ENCODE assay signal across 1 cellular context in the genomic region with DNA sequence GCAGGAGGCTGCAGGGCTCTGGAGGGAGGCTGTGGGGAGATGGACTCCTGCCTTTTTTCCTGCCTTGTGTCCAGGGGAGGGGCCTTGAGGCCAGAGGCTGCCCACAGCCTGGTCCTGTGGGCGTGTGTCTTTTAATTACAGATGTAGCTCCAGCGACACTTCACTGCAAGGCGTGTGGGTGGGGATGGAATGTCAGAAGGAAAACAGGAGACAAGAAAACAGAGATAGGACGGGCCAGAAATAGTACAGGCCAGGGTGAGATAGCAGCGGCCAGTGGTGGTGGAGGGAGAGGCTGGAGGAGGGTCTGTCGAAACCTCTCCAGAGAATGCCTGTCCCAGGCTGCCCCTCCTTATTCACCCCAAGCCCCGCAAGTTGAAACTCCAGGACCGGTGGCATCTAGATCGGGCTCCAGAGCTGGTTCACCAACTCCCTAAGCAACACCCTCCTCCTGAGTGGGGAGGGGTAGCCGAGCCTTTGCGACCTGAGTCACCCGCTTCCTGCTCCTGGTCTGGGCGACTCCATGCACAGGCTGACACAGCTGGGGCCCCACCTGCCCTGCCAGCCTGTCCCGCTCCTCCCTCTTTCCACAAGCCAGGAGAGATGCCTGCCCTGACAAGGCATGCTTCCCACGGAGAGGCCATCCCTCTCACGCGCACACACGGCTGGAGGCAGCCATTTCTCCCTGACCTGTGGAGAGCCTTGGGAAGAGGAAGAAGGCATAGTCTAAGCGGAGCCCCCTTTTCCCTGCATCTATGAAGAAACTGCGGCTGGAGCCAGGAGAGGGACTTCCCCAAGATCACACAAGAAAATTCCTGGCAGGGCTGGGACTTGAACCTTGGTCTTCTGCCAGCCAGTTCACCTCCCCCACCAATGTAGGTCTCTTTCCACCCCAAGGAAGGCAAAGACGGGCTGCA.
TF ChIP-seq lines count a peak whose summit lies in the region.

No MANE protein-coding gene starts in this region.

TF ChIP-seq in K562, 482 proteins besides CTCF, POLR2A, EP300 and RAD21 (continued from another document and continues in another):
- TF ChIP-seq, protein P1, sequence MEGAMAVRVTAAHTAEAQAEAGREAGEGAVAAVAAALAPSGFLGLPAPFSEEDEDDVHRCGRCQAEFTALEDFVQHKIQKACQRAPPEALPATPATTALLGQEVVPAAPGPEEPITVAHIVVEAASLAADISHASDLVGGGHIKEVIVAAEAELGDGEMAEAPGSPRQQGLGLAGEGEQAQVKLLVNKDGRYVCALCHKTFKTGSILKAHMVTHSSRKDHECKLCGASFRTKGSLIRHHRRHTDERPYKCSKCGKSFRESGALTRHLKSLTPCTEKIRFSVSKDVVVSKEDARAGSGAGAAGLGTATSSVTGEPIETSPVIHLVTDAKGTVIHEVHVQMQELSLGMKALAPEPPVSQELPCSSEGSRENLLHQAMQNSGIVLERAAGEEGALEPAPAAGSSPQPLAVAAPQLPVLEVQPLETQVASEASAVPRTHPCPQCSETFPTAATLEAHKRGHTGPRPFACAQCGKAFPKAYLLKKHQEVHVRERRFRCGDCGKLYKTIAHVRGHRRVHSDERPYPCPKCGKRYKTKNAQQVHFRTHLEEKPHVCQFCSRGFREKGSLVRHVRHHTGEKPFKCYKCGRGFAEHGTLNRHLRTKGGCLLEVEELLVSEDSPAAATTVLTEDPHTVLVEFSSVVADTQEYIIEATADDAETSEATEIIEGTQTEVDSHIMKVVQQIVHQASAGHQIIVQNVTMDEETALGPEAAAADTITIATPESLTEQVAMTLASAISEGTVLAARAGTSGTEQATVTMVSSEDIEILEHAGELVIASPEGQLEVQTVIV (CRISPR knock-in tag; IDR thresholded peaks at IDR 0.05; ENCODE audit: borderline replicate concordance) = no peak
- TF ChIP-seq RB1 (IDR thresholded peaks at IDR 0.05; ENCODE audit: low read depth) = peak; percentile 33; the same call in 1 of the 2 replicates
- TF ChIP-seq, protein P2, sequence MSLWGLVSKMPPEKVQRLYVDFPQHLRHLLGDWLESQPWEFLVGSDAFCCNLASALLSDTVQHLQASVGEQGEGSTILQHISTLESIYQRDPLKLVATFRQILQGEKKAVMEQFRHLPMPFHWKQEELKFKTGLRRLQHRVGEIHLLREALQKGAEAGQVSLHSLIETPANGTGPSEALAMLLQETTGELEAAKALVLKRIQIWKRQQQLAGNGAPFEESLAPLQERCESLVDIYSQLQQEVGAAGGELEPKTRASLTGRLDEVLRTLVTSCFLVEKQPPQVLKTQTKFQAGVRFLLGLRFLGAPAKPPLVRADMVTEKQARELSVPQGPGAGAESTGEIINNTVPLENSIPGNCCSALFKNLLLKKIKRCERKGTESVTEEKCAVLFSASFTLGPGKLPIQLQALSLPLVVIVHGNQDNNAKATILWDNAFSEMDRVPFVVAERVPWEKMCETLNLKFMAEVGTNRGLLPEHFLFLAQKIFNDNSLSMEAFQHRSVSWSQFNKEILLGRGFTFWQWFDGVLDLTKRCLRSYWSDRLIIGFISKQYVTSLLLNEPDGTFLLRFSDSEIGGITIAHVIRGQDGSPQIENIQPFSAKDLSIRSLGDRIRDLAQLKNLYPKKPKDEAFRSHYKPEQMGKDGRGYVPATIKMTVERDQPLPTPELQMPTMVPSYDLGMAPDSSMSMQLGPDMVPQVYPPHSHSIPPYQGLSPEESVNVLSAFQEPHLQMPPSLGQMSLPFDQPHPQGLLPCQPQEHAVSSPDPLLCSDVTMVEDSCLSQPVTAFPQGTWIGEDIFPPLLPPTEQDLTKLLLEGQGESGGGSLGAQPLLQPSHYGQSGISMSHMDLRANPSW (CRISPR knock-in tag; IDR thresholded peaks at IDR 0.05) = no peak
- no peak for TF ChIP-seq ILK (tag; IDR thresholded peaks at IDR 0.05; ENCODE audit: borderline replicate concordance, low read depth)
- TF ChIP-seq, protein P3, sequence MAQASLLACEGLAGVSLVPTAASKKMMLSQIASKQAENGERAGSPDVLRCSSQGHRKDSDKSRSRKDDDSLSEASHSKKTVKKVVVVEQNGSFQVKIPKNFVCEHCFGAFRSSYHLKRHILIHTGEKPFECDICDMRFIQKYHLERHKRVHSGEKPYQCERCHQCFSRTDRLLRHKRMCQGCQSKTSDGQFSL (CRISPR knock-in tag; IDR thresholded peaks at IDR 0.05) = no peak
- TF ChIP-seq, protein P3 (tag; IDR thresholded peaks at IDR 0.05) = no peak
- TF ChIP-seq, protein P4, sequence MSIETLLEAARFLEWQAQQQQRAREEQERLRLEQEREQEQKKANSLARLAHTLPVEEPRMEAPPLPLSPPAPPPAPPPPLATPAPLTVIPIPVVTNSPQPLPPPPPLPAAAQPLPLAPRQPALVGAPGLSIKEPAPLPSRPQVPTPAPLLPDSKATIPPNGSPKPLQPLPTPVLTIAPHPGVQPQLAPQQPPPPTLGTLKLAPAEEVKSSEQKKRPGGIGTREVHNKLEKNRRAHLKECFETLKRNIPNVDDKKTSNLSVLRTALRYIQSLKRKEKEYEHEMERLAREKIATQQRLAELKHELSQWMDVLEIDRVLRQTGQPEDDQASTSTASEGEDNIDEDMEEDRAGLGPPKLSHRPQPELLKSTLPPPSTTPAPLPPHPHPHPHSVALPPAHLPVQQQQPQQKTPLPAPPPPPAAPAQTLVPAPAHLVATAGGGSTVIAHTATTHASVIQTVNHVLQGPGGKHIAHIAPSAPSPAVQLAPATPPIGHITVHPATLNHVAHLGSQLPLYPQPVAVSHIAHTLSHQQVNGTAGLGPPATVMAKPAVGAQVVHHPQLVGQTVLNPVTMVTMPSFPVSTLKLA (conservative IDR thresholded peaks at IDR 0.05) = peak in 1 of 2 experiments; percentile 77; a peak in 3 of 4 replicates
- peak; percentile 47 for TF ChIP-seq RBBP5 (IDR thresholded peaks at IDR 0.05; ENCODE audit: borderline replicate concordance, insufficient read depth, low read length, poor library complexity, severe bottlenecking)
- peak; percentile 76; the same call in 1 of the 2 replicates for TF ChIP-seq ZNF644 (tag; IDR thresholded peaks at IDR 0.05; ENCODE audit: low read depth)
- TF ChIP-seq POLR2G (IDR thresholded peaks at IDR 0.05; ENCODE audit: low read depth, low read length) = peak; percentile 76
- TF ChIP-seq, protein P5, sequence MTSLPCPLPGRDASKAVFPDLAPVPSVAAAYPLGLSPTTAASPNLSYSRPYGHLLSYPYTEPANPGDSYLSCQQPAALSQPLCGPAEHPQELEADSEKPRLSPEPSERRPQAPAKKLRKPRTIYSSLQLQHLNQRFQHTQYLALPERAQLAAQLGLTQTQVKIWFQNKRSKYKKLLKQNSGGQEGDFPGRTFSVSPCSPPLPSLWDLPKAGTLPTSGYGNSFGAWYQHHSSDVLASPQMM (CRISPR knock-in tag; IDR thresholded peaks at IDR 0.05) = no peak
- TF ChIP-seq GTF2E2 (tag; IDR thresholded peaks at IDR 0.05) = peak; percentile 63; the same call in 1 of the 2 replicates
- no peak for TF ChIP-seq PHTF2 (CRISPR knock-in tag; IDR thresholded peaks at IDR 0.05)
- TF ChIP-seq TEAD4 (IDR thresholded peaks at IDR 0.05; ENCODE audit: low read length) = peak; percentile 83
- no peak for TF ChIP-seq TEAD4 (CRISPR knock-in tag; IDR thresholded peaks at IDR 0.05; ENCODE audit: borderline replicate concordance)
- TF ChIP-seq FOXA1 (IDR thresholded peaks at IDR 0.05; ENCODE audit: borderline replicate concordance) = no peak
- peak in 1 of 2 experiments; percentile 78; a peak in 2 of 4 replicates for TF ChIP-seq TBL1XR1 (IDR thresholded peaks at IDR 0.05; ENCODE audit: low read length in 2 of 2)
- TF ChIP-seq SUPT5H (IDR thresholded peaks at IDR 0.05) = peak; percentile 70
- no peak for TF ChIP-seq ZNF444 (CRISPR knock-in tag; IDR thresholded peaks at IDR 0.05)
- no peak for TF ChIP-seq MCM3 (IDR thresholded peaks at IDR 0.05)
- 0 out of 2 replicates have a peak, but pooled peaks have one; percentile 39 for TF ChIP-seq HDAC8 (tag; IDR thresholded peaks at IDR 0.05)
- no peak for TF ChIP-seq MCM7 (IDR thresholded peaks at IDR 0.05)
- TF ChIP-seq BHLHE40 (IDR thresholded peaks at IDR 0.05; ENCODE audit: low read length) = peak; percentile 3; the same call in 1 of the 2 replicates
- no peak for TF ChIP-seq C11orf30 (IDR thresholded peaks at IDR 0.05; ENCODE audit: low read depth)
- TF ChIP-seq CBX3 (IDR thresholded peaks at IDR 0.05; ENCODE audit: borderline replicate concordance in 1 of 2, low read length in 2 of 2) = no peak
- TF ChIP-seq ZNF174 (CRISPR knock-in tag; IDR thresholded peaks at IDR 0.05) = no peak
- TF ChIP-seq MYC (IDR thresholded peaks at IDR 0.05; ENCODE audit: low read depth, low read length) = peak; percentile 53; the same call in 1 of the 2 replicates
- no peak for TF ChIP-seq MYC (CRISPR knock-in tag; IDR thresholded peaks at IDR 0.05; ENCODE audit: borderline replicate concordance, low read depth)
- TF ChIP-seq, protein P6, sequence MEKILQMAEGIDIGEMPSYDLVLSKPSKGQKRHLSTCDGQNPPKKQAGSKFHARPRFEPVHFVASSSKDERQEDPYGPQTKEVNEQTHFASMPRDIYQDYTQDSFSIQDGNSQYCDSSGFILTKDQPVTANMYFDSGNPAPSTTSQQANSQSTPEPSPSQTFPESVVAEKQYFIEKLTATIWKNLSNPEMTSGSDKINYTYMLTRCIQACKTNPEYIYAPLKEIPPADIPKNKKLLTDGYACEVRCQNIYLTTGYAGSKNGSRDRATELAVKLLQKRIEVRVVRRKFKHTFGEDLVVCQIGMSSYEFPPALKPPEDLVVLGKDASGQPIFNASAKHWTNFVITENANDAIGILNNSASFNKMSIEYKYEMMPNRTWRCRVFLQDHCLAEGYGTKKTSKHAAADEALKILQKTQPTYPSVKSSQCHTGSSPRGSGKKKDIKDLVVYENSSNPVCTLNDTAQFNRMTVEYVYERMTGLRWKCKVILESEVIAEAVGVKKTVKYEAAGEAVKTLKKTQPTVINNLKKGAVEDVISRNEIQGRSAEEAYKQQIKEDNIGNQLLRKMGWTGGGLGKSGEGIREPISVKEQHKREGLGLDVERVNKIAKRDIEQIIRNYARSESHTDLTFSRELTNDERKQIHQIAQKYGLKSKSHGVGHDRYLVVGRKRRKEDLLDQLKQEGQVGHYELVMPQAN (IDR thresholded peaks at IDR 0.05; ENCODE audit: borderline replicate concordance) = no peak
- no peak for TF ChIP-seq MAFG (tag; conservative IDR thresholded peaks at IDR 0.05)
- TF ChIP-seq BCOR (IDR thresholded peaks at IDR 0.05) = no peak
- no peak for TF ChIP-seq ZKSCAN1 (IDR thresholded peaks at IDR 0.05; ENCODE audit: low read depth, low read length)
- TF ChIP-seq, protein P7, sequence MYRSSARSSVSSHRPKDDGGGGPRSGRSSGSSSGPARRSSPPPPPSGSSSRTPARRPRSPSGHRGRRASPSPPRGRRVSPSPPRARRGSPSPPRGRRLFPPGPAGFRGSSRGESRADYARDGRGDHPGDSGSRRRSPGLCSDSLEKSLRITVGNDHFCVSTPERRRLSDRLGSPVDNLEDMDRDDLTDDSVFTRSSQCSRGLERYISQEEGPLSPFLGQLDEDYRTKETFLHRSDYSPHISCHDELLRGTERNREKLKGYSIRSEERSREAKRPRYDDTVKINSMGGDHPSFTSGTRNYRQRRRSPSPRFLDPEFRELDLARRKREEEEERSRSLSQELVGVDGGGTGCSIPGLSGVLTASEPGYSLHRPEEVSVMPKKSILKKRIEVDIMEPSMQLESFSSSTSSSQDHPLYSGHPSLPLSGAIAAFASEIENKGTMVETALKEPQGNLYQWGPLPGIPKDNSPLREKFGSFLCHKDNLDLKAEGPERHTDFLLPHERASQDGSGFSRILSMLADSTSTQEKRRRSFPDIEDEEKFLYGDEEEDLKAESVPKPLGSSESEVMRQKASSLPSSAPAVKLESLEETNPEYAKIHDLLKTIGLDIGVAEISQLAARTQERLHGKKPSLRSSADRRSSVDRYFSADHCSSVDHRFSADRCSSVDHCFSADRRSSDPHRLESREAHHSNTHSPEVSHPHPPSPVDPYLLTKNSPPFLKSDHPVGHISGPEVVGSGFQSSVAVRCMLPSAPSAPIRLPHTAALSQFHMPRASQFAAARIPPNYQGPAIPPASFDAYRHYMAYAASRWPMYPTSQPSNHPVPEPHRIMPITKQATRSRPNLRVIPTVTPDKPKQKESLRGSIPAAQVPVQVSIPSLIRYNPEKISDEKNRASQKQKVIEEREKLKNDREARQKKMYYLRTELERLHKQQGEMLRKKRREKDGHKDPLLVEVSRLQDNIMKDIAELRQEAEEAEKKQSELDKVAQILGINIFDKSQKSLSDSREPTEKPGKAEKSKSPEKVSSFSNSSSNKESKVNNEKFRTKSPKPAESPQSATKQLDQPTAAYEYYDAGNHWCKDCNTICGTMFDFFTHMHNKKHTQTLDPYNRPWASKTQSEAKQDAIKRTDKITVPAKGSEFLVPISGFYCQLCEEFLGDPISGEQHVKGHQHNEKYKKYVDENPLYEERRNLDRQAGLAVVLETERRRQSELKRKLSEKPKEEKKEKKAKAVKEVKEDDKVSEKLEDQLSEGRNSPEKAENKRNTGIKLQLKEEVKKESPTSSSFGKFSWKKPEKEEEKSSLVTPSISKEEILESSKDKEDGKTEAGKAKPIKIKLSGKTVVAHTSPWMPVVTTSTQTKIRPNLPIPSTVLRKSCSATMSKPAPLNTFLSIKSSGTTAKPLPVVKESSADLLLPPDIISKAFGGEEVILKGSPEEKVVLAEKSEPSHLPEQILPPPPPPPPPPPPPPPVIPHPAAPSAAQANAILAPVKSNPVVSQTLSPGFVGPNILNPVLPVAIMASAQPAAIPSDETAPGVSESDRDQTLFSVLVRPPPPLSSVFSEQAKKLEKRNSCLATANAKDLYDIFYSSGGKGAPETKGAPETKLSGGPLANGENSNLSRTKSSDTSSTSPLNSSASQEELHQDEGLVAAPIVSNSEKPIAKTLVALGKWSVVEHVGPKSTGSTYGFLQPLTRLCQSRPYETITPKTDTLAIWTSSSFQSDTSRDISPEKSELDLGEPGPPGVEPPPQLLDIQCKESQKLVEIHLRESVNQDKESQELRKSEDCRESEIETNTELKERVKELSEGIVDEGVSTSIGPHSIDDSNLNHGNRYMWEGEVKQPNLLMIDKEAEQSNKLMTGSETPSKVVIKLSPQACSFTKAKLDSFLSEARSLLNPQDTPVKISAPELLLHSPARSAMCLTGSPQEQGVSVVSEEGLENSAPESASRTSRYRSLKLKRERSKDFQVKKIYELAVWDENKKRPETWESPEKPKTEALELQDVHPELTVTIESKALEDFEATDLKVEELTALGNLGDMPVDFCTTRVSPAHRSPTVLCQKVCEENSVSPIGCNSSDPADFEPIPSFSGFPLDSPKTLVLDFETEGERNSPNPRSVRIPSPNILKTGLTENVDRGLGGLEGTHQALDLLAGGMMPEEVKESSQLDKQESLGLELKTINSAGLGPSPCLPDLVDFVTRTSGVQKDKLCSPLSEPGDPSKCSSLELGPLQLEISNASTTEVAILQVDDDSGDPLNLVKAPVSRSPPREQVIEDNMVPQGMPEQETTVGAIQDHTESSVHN (IDR thresholded peaks at IDR 0.05; ENCODE audit: borderline replicate concordance in 1 of 2, low read depth in 1 of 2) = no peak; a peak in 1 of 4 replicates
